ENCODE assay signal across 16 cellular contexts in genomic region chr4:140097572-140097971, GRCh38. TPM values are rescaled to one million over a fixed set of nuclear protein-coding genes. Genes with fewer than 3 reads are reported as not detected.
A peak's percentile ranks its signal among the peaks of the same experiment; 100 is the strongest.
DNase-seq lines count a peak whose midpoint lies in the region; ATAC-seq and TF ChIP-seq lines count a peak whose summit lies in the region.
"Had no signal": no experiment of that assay in that cellular context is flagged by ENCODE, and none has a peak within 500 bp of the region (broad histone marks: within the 10 kb centered on the region; RNA-seq: fewer than 3 reads in every experiment).

No MANE protein-coding gene starts in this region.

- in situ Hi-C loops in gastrocnemius medialis (cut with MboI; ENCODE audit: low sequenced_read_pairs in 4 of 4), result loop anchor here in 1 of 4 donors (10.0 kb wide), 1 partner anchor 47 kb away; no protein-coding TSS in a partner anchor

- no peak overlapping the region for H2AFZ ChIP-seq in Karpas-422 (ENCODE audit: low read length)

- H3K27me3 Mint-ChIP-seq in CD4-positive, alpha-beta memory T cell, result no peaks in the 10 kb centered on the region
- no peaks in the 10 kb centered on the region for H3K27me3 Mint-ChIP-seq in dendritic cell treated with granulocyte-macrophage colony-stimulating factor and Interleukin-4, amounts not matched to agents 40 ng/mL and 50 ng/mL, for 4 days
- H3K27me3 Mint-ChIP-seq: stimulated activated naive CD8-positive, alpha-beta T cell treated with anti-CD3 and anti-CD28 coated beads, Interleukin-15, amount 100 ng/mL, for 72 hours had no signal

- H3K27ac Mint-ChIP-seq in CD4-positive, alpha-beta memory T cell, result peak overlapping the region in 4 of 7 donors; percentile 2 to 94 (median 57)
- H3K27ac Mint-ChIP-seq in dendritic cell treated with granulocyte-macrophage colony-stimulating factor and Interleukin-4, amounts not matched to agents 40 ng/mL and 50 ng/mL, for 4 days, result peak overlapping the region; percentile 92
- H3K27ac Mint-ChIP-seq: IgD-negative memory B cell had no signal

- H3K4me1 Mint-ChIP-seq in CD4-positive, alpha-beta memory T cell, result peaks cover 39 to 61% (median 50%) of the 10 kb centered on the region in 4 donors
- peaks cover 83% of the 10 kb centered on the region for H3K4me1 Mint-ChIP-seq in dendritic cell treated with granulocyte-macrophage colony-stimulating factor and Interleukin-4, amounts not matched to agents 40 ng/mL and 50 ng/mL, for 4 days (ENCODE audit: low read depth)

- no peak overlapping the region for H3K4me3 ChIP-seq in CD4-positive, alpha-beta memory T cell (ENCODE audit: low read length in 2 of 2)
- H3K4me3 ChIP-seq in Karpas-422 (ENCODE audit: low read length) (peak overlapping the region; percentile 41), gastrocnemius medialis (peak overlapping the region in 1 of 4 donors; percentile 7)

- no peaks in the 10 kb centered on the region for H3K36me3 ChIP-seq in CD4-positive, alpha-beta memory T cell (ENCODE audit: insufficient read depth, low read length)
- no peaks in the 10 kb centered on the region for H3K36me3 ChIP-seq in Karpas-422 (ENCODE audit: insufficient read depth, low read length)
- H3K36me3 ChIP-seq in gastrocnemius medialis, result no peaks in the 10 kb centered on the region

- H3K9ac ChIP-seq in Karpas-422 (ENCODE audit: low read length), result peak overlapping the region; percentile 56

- no peak overlapping the region for H3K4me3 Mint-ChIP-seq in CD4-positive, alpha-beta memory T cell
- no peak overlapping the region for H3K4me3 Mint-ChIP-seq in dendritic cell treated with granulocyte-macrophage colony-stimulating factor and Interleukin-4, amounts not matched to agents 40 ng/mL and 50 ng/mL, for 4 days
- H3K4me3 Mint-ChIP-seq: HFFc6, immature natural killer cell had no signal

- peak overlapping the region; percentile 70 for H3K4me2 ChIP-seq in Karpas-422 (ENCODE audit: low read depth, low read length, poor library complexity, severe bottlenecking)

- ATAC-seq in gastrocnemius medialis (no peak), GM21825 (IDR thresholded peaks at IDR 0.05; ENCODE audit: unreplicated experiment) (no peak)
- ATAC-seq: stimulated activated naive CD8-positive, alpha-beta T cell treated with anti-CD3 and anti-CD28 coated beads, Interleukin-15, amount 100 ng/mL, for 72 hours had no signal

- H3K9me3 ChIP-seq in CD4-positive, alpha-beta memory T cell (ENCODE audit: control insufficient read depth in 1 of 2, low read length in 2 of 2), result no peaks in the 10 kb centered on the region
- H3K9me3 ChIP-seq in Karpas-422 (ENCODE audit: low read length) (no peaks in the 10 kb centered on the region), gastrocnemius medialis (no peaks in the 10 kb centered on the region)

- H3K4me1 ChIP-seq in CD4-positive, alpha-beta memory T cell (ENCODE audit: insufficient read depth, low read length), result peaks cover 48% of the 10 kb centered on the region
- H3K4me1 ChIP-seq in Karpas-422 (ENCODE audit: low read length), result peaks cover 84% of the 10 kb centered on the region
- H3K4me1 ChIP-seq in gastrocnemius medialis, result peaks cover 48 to 73% of the 10 kb centered on the region in 2 donors

- no peak overlapping the region for H3K27ac ChIP-seq in CD4-positive, alpha-beta memory T cell (ENCODE audit: low read depth, low read length)
- H3K27ac ChIP-seq in Karpas-422 (ENCODE audit: low read length) (peak overlapping the region; percentile 94), gastrocnemius medialis (peak overlapping the region; percentile 75 to 81 (median 76))
- H3K27ac ChIP-seq: RWPE1 had no signal

- CTCF ChIA-PET in CD4-positive, alpha-beta memory T cell (lab: Charles Lee; ENCODE audit: partially characterized antibody), result interaction anchor here (1.5 kb wide), 1 partner anchor 42 kb away, joined by 4 read pairs; no protein-coding TSS in a partner anchor

- POLR2A ChIA-PET in CD4-positive, alpha-beta memory T cell (lab: Charles Lee; ENCODE audit: partially characterized antibody), result interaction anchor here (0.9 to 1.4 kb wide), 3 partner anchors 19 to 56 kb away, joined by 3 read pairs; partner anchors contain the start of gene MAML3

- H3K36me3 Mint-ChIP-seq in CD4-positive, alpha-beta memory T cell, result peaks cover 0 to 2% of the 10 kb centered on the region in 2 donors
- peaks cover 4% of the 10 kb centered on the region for H3K36me3 Mint-ChIP-seq in dendritic cell treated with granulocyte-macrophage colony-stimulating factor and Interleukin-4, amounts not matched to agents 40 ng/mL and 50 ng/mL, for 4 days (ENCODE audit: low read depth)
- H3K36me3 Mint-ChIP-seq: IgD-negative memory B cell had no signal

- H3K9me2 ChIP-seq in Karpas-422 (replicated peaks; ENCODE audit: insufficient read depth, low read length), result no peaks in the 10 kb centered on the region

- H3K9me3 Mint-ChIP-seq in CD4-positive, alpha-beta memory T cell, result peaks cover 0 to 2% (median 0%) of the 10 kb centered on the region in 8 donors
- H3K9me3 Mint-ChIP-seq in dendritic cell treated with granulocyte-macrophage colony-stimulating factor and Interleukin-4, amounts not matched to agents 40 ng/mL and 50 ng/mL, for 4 days, result peaks cover 6% of the 10 kb centered on the region
- H3K9me3 Mint-ChIP-seq: immature natural killer cell; stimulated activated naive CD8-positive, alpha-beta T cell treated with anti-CD3 and anti-CD28 coated beads, Interleukin-15, amount 100 ng/mL, for 72 hours had no signal

- TF ChIP-seq POLR2A in gastrocnemius medialis (IDR thresholded peaks at IDR 0.05), result no peak

- H3K79me2 ChIP-seq in Karpas-422 (ENCODE audit: low read length), result peaks cover 88% of the 10 kb centered on the region

- TF ChIP-seq CTCF in gastrocnemius medialis (IDR thresholded peaks at IDR 0.05 in 4 of 5, conservative IDR thresholded peaks at IDR 0.05 in 1 of 5), result no peak

- intact Hi-C loops in CD4-positive, alpha-beta memory T cell (cut with micrococcal nuclease), result loop anchor here (5.0 kb wide), 1 partner anchor 45 kb away; no protein-coding TSS in a partner anchor
- intact Hi-C loops in dendritic cell treated with granulocyte-macrophage colony-stimulating factor and Interleukin-4, amounts not matched to agents 40 ng/mL and 50 ng/mL, for 4 days (cut with micrococcal nuclease), result no loop called here
- intact Hi-C loops in gastrocnemius medialis (cut with DNase I; ENCODE audit: low total_unique reads), result loop anchor here (2.0 kb wide), 1 partner anchor 53 kb away; no protein-coding TSS in a partner anchor

- no peak for DNase-seq in CD4-positive, alpha-beta memory T cell
- DNase-seq in Karpas-422, result peak; percentile 58
- no peak for DNase-seq in gastrocnemius medialis
- DNase-seq in cerebellar cortex (ENCODE audit: low spot score), result no peak
- DNase-seq in ecto neural progenitor cell (ENCODE audit: low spot score), result no peak
- DNase-seq: activated CD4-positive, alpha-beta T cell treated with anti-CD3 and anti-CD28 coated beads, Interleukin-2, amount 50 U/mL, for 48 hours; activated naive CD4-positive, alpha-beta T cell; HFFc6; immature natural killer cell; NCI-H526; stimulated activated naive CD8-positive, alpha-beta T cell treated with anti-CD3 and anti-CD28 coated beads, Interleukin-15, amount 100 ng/mL, for 72 hours; T-helper 9 cell had no signal

- H3K27me3 ChIP-seq in CD4-positive, alpha-beta memory T cell (ENCODE audit: insufficient read depth, low read length), result no peaks in the 10 kb centered on the region
- H3K27me3 ChIP-seq in Karpas-422 (ENCODE audit: low read length) (no peaks in the 10 kb centered on the region), gastrocnemius medialis (no peaks in the 10 kb centered on the region)

- H4K20me1 ChIP-seq in Karpas-422 (ENCODE audit: insufficient read depth, low read depth, low read length), result no peaks in the 10 kb centered on the region

RNA-seq across cellular contexts. Expression of gene MAML3, which starts 56.4 kb away (rescaled TPM):
- 1 to 10 TPM; 2.9 to 3.7 TPM for total RNA-seq in CD4-positive, alpha-beta memory T cell
- polyA plus RNA-seq in CD4-positive, alpha-beta memory T cell, result under 1 TPM; 0.15 to 0.50 TPM
- total RNA-seq in Karpas-422 (2014; rRNA removed; shearing (Covaris generic); ENCODE audit: low replicate concordance), result 20.0 and 20.8 TPM in 2 replicates
- total RNA-seq in gastrocnemius medialis, result 1 to 10 TPM in 3 of 4 donors, under 1 TPM in 1; 0.98 to 1.5 (median 1.4) TPM
